8 cellular contexts compared by ENCODE assay signal in genomic region chr2:177724398-177725287, GRCh38.
DNase-seq lines count a peak whose midpoint lies in the region; ATAC-seq, FAIRE-seq and TF ChIP-seq lines count a peak whose summit lies in the region.

No MANE protein-coding gene starts in this region.

- H3K27me3 ChIP-seq in NT2/D1 (ENCODE audit: insufficient read depth, insufficient read length): peaks cover 44% of the 10 kb centered on the region

- no peak overlapping the region for H3K9ac ChIP-seq in NT2/D1 (ENCODE audit: insufficient read length, low read depth)

- H3K4me3 ChIP-seq in NT2/D1 (ENCODE audit: insufficient read length, low read depth): no peak overlapping the region

- H3K4me3 Mint-ChIP-seq in activated T-cell treated with anti-CD3 and anti-CD28 coated beads, Interleukin-2, amount 50 U/mL, for 24 hours: no peak overlapping the region
- no peak overlapping the region for H3K4me3 Mint-ChIP-seq in osteocyte (ENCODE audit: unreplicated experiment)

- TF ChIP-seq CTCF in osteocyte (IDR thresholded peaks at IDR 0.05): peak; percentile 89

- no peaks in the 10 kb centered on the region for H3K9me3 Mint-ChIP-seq in activated T-cell treated with anti-CD3 and anti-CD28 coated beads, Interleukin-2, amount 50 U/mL, for 24 hours
- no peaks in the 10 kb centered on the region for H3K9me3 Mint-ChIP-seq in osteocyte (ENCODE audit: unreplicated experiment)

- ATAC-seq in HG03432 (IDR thresholded peaks at IDR 0.05; ENCODE audit: unreplicated experiment): peak; percentile 67
- no peak for ATAC-seq in GM18907 (IDR thresholded peaks at IDR 0.05; ENCODE audit: unreplicated experiment)

- H3K36me3 Mint-ChIP-seq in activated T-cell treated with anti-CD3 and anti-CD28 coated beads, Interleukin-2, amount 50 U/mL, for 24 hours (ENCODE audit: low read depth): no peaks in the 10 kb centered on the region
- no peaks in the 10 kb centered on the region for H3K36me3 Mint-ChIP-seq in osteocyte (ENCODE audit: unreplicated experiment)

- H3K36me3 ChIP-seq in NT2/D1 (ENCODE audit: insufficient read depth, insufficient read length, low read length): no peaks in the 10 kb centered on the region

- FAIRE-seq in frontal cortex (lab: Jason Lieb, UNC): no peak

- H3K9me3 ChIP-seq in NT2/D1 (ENCODE audit: insufficient read depth, low read length): no peaks in the 10 kb centered on the region

- peaks cover 2% of the 10 kb centered on the region for H3K4me1 Mint-ChIP-seq in activated T-cell treated with anti-CD3 and anti-CD28 coated beads, Interleukin-2, amount 50 U/mL, for 24 hours (ENCODE audit: low read depth)
- H3K4me1 Mint-ChIP-seq in osteocyte (ENCODE audit: unreplicated experiment): no peaks in the 10 kb centered on the region

- peaks cover 20% of the 10 kb centered on the region for H3K27me3 Mint-ChIP-seq in activated T-cell treated with anti-CD3 and anti-CD28 coated beads, Interleukin-2, amount 50 U/mL, for 24 hours
- peaks cover 48% of the 10 kb centered on the region for H3K27me3 Mint-ChIP-seq in osteocyte (ENCODE audit: unreplicated experiment)

- H3K27ac Mint-ChIP-seq in activated T-cell treated with anti-CD3 and anti-CD28 coated beads, Interleukin-2, amount 50 U/mL, for 24 hours: no peak overlapping the region
- no peak overlapping the region for H3K27ac Mint-ChIP-seq in osteocyte (ENCODE audit: unreplicated experiment)

- DNase-seq in NCI-H510A treated with DMSO at 0.1 percent for 48 hours (lab: John Stamatoyannopoulos, UW): peak; percentile 85
- DNase-seq in NCI-H510A (lab: John Stamatoyannopoulos, UW): no peak
- DNase-seq in NT2/D1 (ENCODE audit: low read depth, low spot score): peak; percentile 33
- DNase-seq in activated T-cell treated with anti-CD3 and anti-CD28 coated beads, Interleukin-2, amount 50 U/mL, for 24 hours: peak; percentile 42
- peak; percentile 17 to 51 for DNase-seq in frontal cortex (ENCODE audit: low spot score in 2 of 2)
- no peak for DNase-seq in osteocyte (ENCODE audit: extremely low spot score, unreplicated experiment)

- no peaks in the 10 kb centered on the region for H3K4me1 ChIP-seq in NT2/D1 (ENCODE audit: insufficient read depth, insufficient read length)

Comparison
In these comparisons a context has a peak if more than half of its experiments do, and no peak if none do; other contexts are left out.
1. DNase-seq: peak in NCI-H510A treated with DMSO at 0.1 percent for 48 hours (single experiment), NT2/D1 (single experiment), activated T-cell treated with anti-CD3 and anti-CD28 coated beads, Interleukin-2, amount 50 U/mL, for 24 hours (single experiment) and frontal cortex (2 of 2); none in NCI-H510A (single experiment) and osteocyte (single experiment).